40 cellular contexts compared by ENCODE assay signal in genomic region chr1:247848346-247848745, GRCh38. TPM values are rescaled to one million over a fixed set of nuclear protein-coding genes. Genes with fewer than 3 reads are reported as not detected.
"Had no signal": no experiment of that assay in that cellular context is flagged by ENCODE, and none has a peak within 500 bp of the region (broad histone marks: within the 10 kb centered on the region; RNA-seq: fewer than 3 reads in every experiment).

No MANE protein-coding gene starts in this region.

- H3K27me3 ChIP-seq: MG63 had no signal

- H3K4me3 ChIP-seq: MG63 had no signal

- DNase-seq: Kasumi-1, MG63, MM.1S, MV-4-11, NCI-H1048, NCI-H1092, NCI-H1092 treated with DMSO at 0.1 percent for 48 hours, NCI-H1105, NCI-H1105 treated with DMSO at 0.1 percent for 48 hours, NCI-H1417, NCI-H1417 treated with DMSO at 0.1 percent for 48 hours, NCI-H1436, NCI-H1436 treated with DMSO at 0.1 percent for 48 hours, NCI-H146, NCI-H1694, NCI-H1694 treated with DMSO at 0.1 percent for 48 hours, NCI-H187, NCI-H187 treated with DMSO at 0.1 percent for 48 hours, NCI-H1930, NCI-H2029, NCI-H2029 treated with DMSO at 0.1 percent for 48 hours, NCI-H2081, NCI-H2081 treated with DMSO at 0.1 percent for 48 hours, NCI-H2107, NCI-H2171, NCI-H2171 treated with DMSO at 0.1 percent for 48 hours, NCI-H2227 treated with DMSO at 0.1 percent for 48 hours, NCI-H226, NCI-H345, NCI-H446, NCI-H446 treated with DMSO at 0.1 percent for 48 hours, NCI-H510A, NCI-H510A treated with DMSO at 0.1 percent for 48 hours, NCI-H524, NCI-H524 treated with DMSO at 0.1 percent for 48 hours, NCI-H526 had no signal

- H3K36me3 ChIP-seq: MG63 had no signal

RNA-seq across cellular contexts. Expression of gene OR11L1, which starts 6.7 kb away (rescaled TPM):
- total RNA-seq: LHCN-M2, M059J, MCF 10A, NCI-H460 had no signal

RNA-seq across cellular contexts. Expression of gene TRIM58, which starts 8.6 kb away (rescaled TPM):
- total RNA-seq: LHCN-M2, M059J, MCF 10A, NCI-H460 had no signal

RNA-seq across cellular contexts. Expression of gene OR14A16, which starts 24.4 kb away (rescaled TPM):
- total RNA-seq: LHCN-M2, M059J, MCF 10A, NCI-H460 had no signal

RNA-seq across cellular contexts. Expression of gene OR2W3, which starts 47.0 kb away (rescaled TPM):
- total RNA-seq: LHCN-M2, M059J, MCF 10A, NCI-H460 had no signal
